ENCODE assay signal across 13 cellular contexts in genomic region chr1:45623972-45624371, GRCh38. TPM values are rescaled to one million over a fixed set of nuclear protein-coding genes. Genes with fewer than 3 reads are reported as not detected.
A peak's percentile ranks its signal among the peaks of the same experiment; 100 is the strongest.
DNase-seq lines count a peak whose midpoint lies in the region; ATAC-seq and TF ChIP-seq lines count a peak whose summit lies in the region.
"Had no signal": no experiment of that assay in that cellular context is flagged by ENCODE, and none has a peak within 500 bp of the region (broad histone marks: within the 10 kb centered on the region; RNA-seq: fewer than 3 reads in every experiment).

CCDC17 (minus strand) TSS chr1:45624054; CDS start chr1:45623909, 145 bp downstream.

- no peaks in the 10 kb centered on the region for H3K27me3 ChIP-seq in cardiac muscle cell
- no peaks in the 10 kb centered on the region for H3K27me3 ChIP-seq in upper lobe of right lung
- H3K27me3 ChIP-seq: BLaER1, brain microvascular endothelial cell had no signal

- peaks cover 25% of the 10 kb centered on the region for H3K36me3 ChIP-seq in cardiac muscle cell
- H3K36me3 ChIP-seq in upper lobe of right lung = peaks cover 41% of the 10 kb centered on the region

- POLR2A ChIA-PET in naive thymus-derived CD8-positive, alpha-beta T cell (lab: Charles Lee) = no interaction called here

- TF ChIP-seq CTCF in cardiac muscle cell (IDR thresholded peaks at IDR 0.05; ENCODE audit: low read depth, low read length) (no peak), coronary artery (IDR thresholded peaks at IDR 0.05) (no peak), upper lobe of right lung (IDR thresholded peaks at IDR 0.05) (no peak)

- H3K4me3 ChIP-seq in cardiac muscle cell (no peak within 1 kb of the TSS), coronary artery (peak within 1 kb of the TSS; percentile 32), upper lobe of right lung (peak within 1 kb of the TSS; percentile 19)
- H3K4me3 ChIP-seq: BLaER1 had no signal

- H3K4me1 Mint-ChIP-seq in naive thymus-derived CD8-positive, alpha-beta T cell = peaks cover 3 to 11% (median 10%) of the 10 kb centered on the region in 4 donors

- ATAC-seq in left ventricle myocardium superior (no peak), upper lobe of right lung (no peak), GM21515 (IDR thresholded peaks at IDR 0.05; ENCODE audit: unreplicated experiment) (no peak), GM21528 (IDR thresholded peaks at IDR 0.05; ENCODE audit: low FRiP score, unreplicated experiment) (no peak)
- ATAC-seq in naive thymus-derived CD8-positive, alpha-beta T cell = no peak
- ATAC-seq: HepG2 had no signal

- H3K9me3 Mint-ChIP-seq in naive thymus-derived CD8-positive, alpha-beta T cell = no peaks in the 10 kb centered on the region

- H3K4me1 ChIP-seq in cardiac muscle cell (ENCODE audit: low read depth) (no peaks in the 10 kb centered on the region), upper lobe of right lung (no peaks in the 10 kb centered on the region)
- H3K4me1 ChIP-seq: BLaER1 had no signal

- H3K27me3 Mint-ChIP-seq in naive thymus-derived CD8-positive, alpha-beta T cell = no peaks in the 10 kb centered on the region

- H3K9me3 ChIP-seq in cardiac muscle cell (ENCODE audit: low read depth) (no peaks in the 10 kb centered on the region), upper lobe of right lung (no peaks in the 10 kb centered on the region)
- H3K9me3 ChIP-seq: BLaER1 had no signal

- peak within 1 kb of the TSS; percentile 70 for H3K27ac ChIP-seq in cardiac muscle cell
- H3K27ac ChIP-seq in coronary artery = peak within 1 kb of the TSS in 1 of 2 donors; percentile 72
- no peak within 1 kb of the TSS for H3K27ac ChIP-seq in upper lobe of right lung
- H3K27ac ChIP-seq: BLaER1, brain microvascular endothelial cell had no signal

- intact Hi-C loops in left ventricle myocardium superior (cut with micrococcal nuclease) (no loop called here), upper lobe of right lung (cut with DNase I) (no loop called here)

- peak within 1 kb of the TSS in 6 of 10 donors; percentile 43 to 85 (median 72) for H3K27ac Mint-ChIP-seq in naive thymus-derived CD8-positive, alpha-beta T cell

- peaks cover 0 to 49% (median 12%) of the 10 kb centered on the region in 3 donors for H3K36me3 Mint-ChIP-seq in naive thymus-derived CD8-positive, alpha-beta T cell

- H3K4me3 Mint-ChIP-seq in naive thymus-derived CD8-positive, alpha-beta T cell = no peak within 1 kb of the TSS

- DNase-seq in cardiac muscle cell (ENCODE audit: low read depth in 1 of 2, low spot score in 1 of 2) (no peak), left ventricle myocardium superior (no peak), coronary artery (ENCODE audit: low spot score) (no peak), upper lobe of right lung (no peak)
- DNase-seq in naive thymus-derived CD8-positive, alpha-beta T cell = no peak
- DNase-seq in stimulated activated CD4-positive, alpha-beta T cell treated with anti-CD3 and anti-CD28 coated beads, Interleukin-4, amount 100 ng/mL, for 4 hours = no peak
- DNase-seq: brain microvascular endothelial cell, NCI-H2081, OCI-M1 had no signal

RNA-seq across cellular contexts. Expression of gene CCDC17, which starts in this region (rescaled TPM):
- 2.9 and 7.5 TPM in 2 replicates for total RNA-seq in cardiac muscle cell
- polyA plus RNA-seq in cardiac muscle cell = 1.9 and 3.1 TPM in 2 replicates
- 0.64 TPM for total RNA-seq in left ventricle myocardium superior
- 1 to 10 TPM; 9.2 to 9.4 TPM for total RNA-seq in naive thymus-derived CD8-positive, alpha-beta T cell
- polyA plus RNA-seq in naive thymus-derived CD8-positive, alpha-beta T cell = under 1 TPM in 1 of 3 donors, not detected in 2; 0.43 TPM
- 5.0 TPM for total RNA-seq in upper lobe of right lung
